ENCODE assay signal across 8 cellular contexts in genomic region chr3:134650431-134651346, GRCh38. TPM values are rescaled to one million over a fixed set of nuclear protein-coding genes. Genes with fewer than 3 reads are reported as not detected.
DNase-seq lines count a peak whose midpoint lies in the region; ATAC-seq lines count a peak whose summit lies in the region.

TSS of gene KY (minus strand) at chr3:134651022. CDS start at chr3:134650960, 62 bp downstream.

- peak; percentile 16 for DNase-seq in activated CD4-positive, alpha-beta T cell treated with anti-CD3 and anti-CD28 coated beads for 48 hours
- no peak for DNase-seq in activated CD4-positive, alpha-beta T cell treated with anti-CD3 and anti-CD28 coated beads, Interleukin-2, amount 50 U/mL, for 4 hours
- peak; percentile 37 for DNase-seq in activated CD8-positive, alpha-beta memory T cell treated with anti-CD3 and anti-CD28 coated beads, Interleukin-2, amount 10 ng/mL, durations not matched to agents 7 days and 5 days
- DNase-seq in Right ventricle myocardium superior (peak; percentile 73), occipital lobe (lab: John Stamatoyannopoulos, UW) (peak; percentile 56), 8988T (no peak), NOMO-1 treated with DMSO at 0.1 percent for 48 hours (lab: John Stamatoyannopoulos, UW; ENCODE audit: unreplicated experiment) (no peak)

- H3K4me1 Mint-ChIP-seq in activated CD8-positive, alpha-beta memory T cell treated with anti-CD3 and anti-CD28 coated beads, Interleukin-2, amount 10 ng/mL, durations not matched to agents 7 days and 5 days, result no peaks in the 10 kb centered on the region

- H3K27ac Mint-ChIP-seq in activated CD8-positive, alpha-beta memory T cell treated with anti-CD3 and anti-CD28 coated beads, Interleukin-2, amount 10 ng/mL, durations not matched to agents 7 days and 5 days, result no peak within 1 kb of the TSS

- intact Hi-C loops in Right ventricle myocardium superior (cut with DNase I), result no loop called here

- H3K27me3 Mint-ChIP-seq in activated CD8-positive, alpha-beta memory T cell treated with anti-CD3 and anti-CD28 coated beads, Interleukin-2, amount 10 ng/mL, durations not matched to agents 7 days and 5 days, result peaks cover 38% of the 10 kb centered on the region

- H3K9me3 Mint-ChIP-seq in activated CD8-positive, alpha-beta memory T cell treated with anti-CD3 and anti-CD28 coated beads, Interleukin-2, amount 10 ng/mL, durations not matched to agents 7 days and 5 days (ENCODE audit: low read depth), result no peaks in the 10 kb centered on the region

- no peak for ATAC-seq in activated CD8-positive, alpha-beta memory T cell treated with anti-CD3 and anti-CD28 coated beads, Interleukin-2, amount 10 ng/mL, durations not matched to agents 7 days and 5 days
- ATAC-seq in Right ventricle myocardium superior (ENCODE audit: poor library complexity) (peak; percentile 92), HG03457 (IDR thresholded peaks at IDR 0.05; ENCODE audit: unreplicated experiment) (no peak)

- no peaks in the 10 kb centered on the region for H3K36me3 Mint-ChIP-seq in activated CD8-positive, alpha-beta memory T cell treated with anti-CD3 and anti-CD28 coated beads, Interleukin-2, amount 10 ng/mL, durations not matched to agents 7 days and 5 days

- no peak within 1 kb of the TSS for H3K4me3 Mint-ChIP-seq in activated CD8-positive, alpha-beta memory T cell treated with anti-CD3 and anti-CD28 coated beads, Interleukin-2, amount 10 ng/mL, durations not matched to agents 7 days and 5 days

- CTCF ChIA-PET in activated CD8-positive, alpha-beta memory T cell treated with anti-CD3 and anti-CD28 coated beads, Interleukin-2, amount 10 ng/mL, durations not matched to agents 7 days and 5 days (lab: Charles Lee), result no interaction called here

RNA-seq across cellular contexts. Expression of gene KY, which starts in this region (rescaled TPM):
- total RNA-seq in activated CD8-positive, alpha-beta memory T cell treated with anti-CD3 and anti-CD28 coated beads, Interleukin-2, amount 10 ng/mL, durations not matched to agents 7 days and 5 days, result not detected
- total RNA-seq in Right ventricle myocardium superior, result 13.7 TPM
- 0.62 TPM for total RNA-seq in occipital lobe

Comparison
In these comparisons a context has a peak if more than half of its experiments do, and no peak if none do; other contexts are left out.
1. DNase-seq: peak in activated CD4-positive, alpha-beta T cell treated with anti-CD3 and anti-CD28 coated beads for 48 hours (single experiment) and Right ventricle myocardium superior (single experiment); none in activated CD4-positive, alpha-beta T cell treated with anti-CD3 and anti-CD28 coated beads, Interleukin-2, amount 50 U/mL, for 4 hours (0 of 2), 8988T (single experiment) and NOMO-1 treated with DMSO at 0.1 percent for 48 hours (single experiment).
2. Peak in DNase-seq in activated CD8-positive, alpha-beta memory T cell treated with anti-CD3 and anti-CD28 coated beads, Interleukin-2, amount 10 ng/mL, durations not matched to agents 7 days and 5 days; RNA of the gene not detected or under 1 TPM.
3. Peak in DNase-seq in occipital lobe; RNA of the gene not detected or under 1 TPM.